ENCODE assay signal across 29 cellular contexts in the genomic region with DNA sequence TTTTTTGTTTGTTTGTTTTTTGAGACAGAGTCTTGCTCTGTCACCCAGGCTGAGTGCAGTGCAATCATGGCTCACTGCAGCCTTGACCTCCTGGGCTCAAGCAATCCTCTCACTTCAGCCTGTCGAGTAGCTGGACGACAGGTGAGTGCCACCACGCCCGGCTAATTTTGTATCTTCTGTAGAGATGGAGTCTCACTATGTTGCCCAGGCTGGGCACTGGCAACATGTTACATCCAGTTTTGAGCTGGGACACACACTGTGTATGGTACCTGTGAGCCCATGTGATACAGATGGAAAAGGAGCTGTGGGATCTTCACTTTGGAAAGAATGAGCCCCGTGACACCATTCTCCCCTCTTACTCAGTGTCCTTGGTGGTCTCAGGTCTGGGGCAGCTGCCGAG.
"Had no signal": no experiment of that assay in that cellular context is flagged by ENCODE, and none has a peak within 500 bp of the region (broad histone marks: within the 10 kb centered on the region; RNA-seq: fewer than 3 reads in every experiment).

No MANE protein-coding gene starts in this region.

- H3K9me3 Mint-ChIP-seq: natural killer cell; nephron; neural progenitor cell; stimulated activated effector memory CD8-positive, alpha-beta T cell treated with anti-CD3 and anti-CD28 coated beads, Interleukin-12 subunit alpha, Interleukin-12 subunit beta, amount 100 ng/mL, for 72 hours; stimulated activated naive B cell treated with anti-CD40 and anti-IgM and Interleukin-4, amounts not matched to agents 10 μg/mL and 1 μg/mL and 100 μg/mL, for 72 hours; stimulated activated naive CD8-positive, alpha-beta T cell treated with anti-CD3 and anti-CD28 coated beads, Interleukin-15, Interleukin-2, amounts not matched to agents 100 ng/mL and 50 ng/mL, for 24 hours had no signal

- H3K27me3 ChIP-seq: neural progenitor cell, ovary, stomach, thyroid gland, tibial nerve, upper lobe of left lung, vagina had no signal

- ATAC-seq: natural killer cell; psoas muscle; right cardiac atrium; sciatic nerve; stimulated activated effector memory CD8-positive, alpha-beta T cell treated with anti-CD3 and anti-CD28 coated beads, Interleukin-12 subunit alpha, Interleukin-12 subunit beta, amount 100 ng/mL, for 72 hours; stimulated activated naive B cell treated with anti-CD40 and anti-IgM and Interleukin-4, amounts not matched to agents 10 μg/mL and 1 μg/mL and 100 μg/mL, for 72 hours had no signal

- H3K4me3 ChIP-seq: neural progenitor cell, ovary, psoas muscle, skin epidermis, smooth muscle cell, spleen, stomach, thoracic aorta, thyroid gland, tibial nerve, upper lobe of left lung, vagina had no signal

- H3K27ac ChIP-seq: neural progenitor cell, ovary, parathyroid adenoma, psoas muscle, skin epidermis, spleen, stomach, thoracic aorta, thyroid gland, tibial nerve, upper lobe of left lung, vagina had no signal

- FAIRE-seq: urothelium cell line had no signal

- H3K4me3 Mint-ChIP-seq: natural killer cell; nephron; neural progenitor cell; stimulated activated effector memory CD8-positive, alpha-beta T cell treated with anti-CD3 and anti-CD28 coated beads, Interleukin-12 subunit alpha, Interleukin-12 subunit beta, amount 100 ng/mL, for 72 hours; stimulated activated naive B cell treated with anti-CD40 and anti-IgM and Interleukin-4, amounts not matched to agents 10 μg/mL and 1 μg/mL and 100 μg/mL, for 72 hours; stimulated activated naive CD8-positive, alpha-beta T cell treated with anti-CD3 and anti-CD28 coated beads, Interleukin-15, Interleukin-2, amounts not matched to agents 100 ng/mL and 50 ng/mL, for 24 hours had no signal

- H3K27me3 Mint-ChIP-seq: progenitor cell of endocrine pancreas had no signal

- H3K4me1 ChIP-seq: parathyroid adenoma, psoas muscle, spleen, stomach, thyroid gland, upper lobe of left lung, vagina had no signal

- H3K36me3 Mint-ChIP-seq: natural killer cell; neural progenitor cell; stimulated activated effector memory CD8-positive, alpha-beta T cell treated with anti-CD3 and anti-CD28 coated beads, Interleukin-12 subunit alpha, Interleukin-12 subunit beta, amount 100 ng/mL, for 72 hours; stimulated activated naive B cell treated with anti-CD40 and anti-IgM and Interleukin-4, amounts not matched to agents 10 μg/mL and 1 μg/mL and 100 μg/mL, for 72 hours had no signal

- H3K79me2 ChIP-seq: parathyroid adenoma had no signal

- H3K9me3 ChIP-seq: ovary, psoas muscle, spleen, stomach, thoracic aorta, thyroid gland, tibial nerve, upper lobe of left lung, vagina had no signal

- DNase-seq: natural killer cell; occipital lobe; ovary; posterior cingulate gyrus; psoas muscle; right cardiac atrium; spleen; stimulated activated CD4-positive, alpha-beta T cell treated with anti-CD3 and anti-CD28 coated beads, Interleukin-12 subunit alpha, Interleukin-12 subunit beta, amount 100 ng/mL, for 4 hours; stimulated activated CD4-positive, alpha-beta T cell treated with anti-CD3 and anti-CD28 coated beads, Interleukin-1b, Interleukin-23, amount 100 ng/mL, for 48 hours; stimulated activated CD4-positive, alpha-beta T cell treated with anti-CD3 and anti-CD28 coated beads, Interleukin-4, amount 100 ng/mL, for 24 hours; stimulated activated naive B cell treated with anti-CD40 and anti-IgM and Interleukin-4, amounts not matched to agents 10 μg/mL and 1 μg/mL and 100 μg/mL, for 72 hours; stimulated activated naive CD4-positive, alpha-beta T cell treated with Interleukin-2 at 50 U/mL for 16 hours; stomach; thyroid gland; trophoblast cell; upper lobe of left lung had no signal

- H3K4me1 Mint-ChIP-seq: natural killer cell; stimulated activated effector memory CD8-positive, alpha-beta T cell treated with anti-CD3 and anti-CD28 coated beads, Interleukin-12 subunit alpha, Interleukin-12 subunit beta, amount 100 ng/mL, for 72 hours; stimulated activated naive B cell treated with anti-CD40 and anti-IgM and Interleukin-4, amounts not matched to agents 10 μg/mL and 1 μg/mL and 100 μg/mL, for 72 hours had no signal

- H3K36me3 ChIP-seq: neural progenitor cell, ovary, spleen, stomach, thoracic aorta, thyroid gland, tibial nerve, upper lobe of left lung, vagina had no signal

- H3K9ac ChIP-seq: neural progenitor cell, parathyroid adenoma had no signal

- H3K4me2 ChIP-seq: neural progenitor cell, smooth muscle cell had no signal

- H3K27ac Mint-ChIP-seq: natural killer cell; nephron; neural progenitor cell; progenitor cell of endocrine pancreas; stimulated activated effector memory CD8-positive, alpha-beta T cell treated with anti-CD3 and anti-CD28 coated beads, Interleukin-12 subunit alpha, Interleukin-12 subunit beta, amount 100 ng/mL, for 72 hours; stimulated activated naive B cell treated with anti-CD40 and anti-IgM and Interleukin-4, amounts not matched to agents 10 μg/mL and 1 μg/mL and 100 μg/mL, for 72 hours; stimulated activated naive CD8-positive, alpha-beta T cell treated with anti-CD3 and anti-CD28 coated beads, Interleukin-15, Interleukin-2, amounts not matched to agents 100 ng/mL and 50 ng/mL, for 24 hours had no signal
